In genomic region chr1:52404975-52405338, GRCh38 we compare ENCODE assay signal across 8 cellular contexts. TPM values are rescaled to one million over a fixed set of nuclear protein-coding genes. Genes with fewer than 3 reads are reported as not detected.
DNase-seq lines count a peak whose midpoint lies in the region; ATAC-seq and TF ChIP-seq lines count a peak whose summit lies in the region.

No MANE protein-coding gene starts in this region.

- peak overlapping the region; percentile 87 to 98 (median 94) for H3K27ac ChIP-seq in BLaER1 treated with 17β-estradiol and CSF1 and Interleukin-3, amounts not matched to agents 10 nM and 100 nM
- peak overlapping the region; percentile 89 for H3K27ac ChIP-seq in MM.1S (ENCODE audit: low read length)
- peak overlapping the region; percentile 91 for H3K27ac ChIP-seq in ectodermal cell (ENCODE audit: insufficient read depth, low read depth, low read length, poor library complexity, severe bottlenecking)

- peak overlapping the region; percentile 89 for H2AFZ ChIP-seq in MM.1S (ENCODE audit: low read length)

- H3K9me3 Mint-ChIP-seq in nephron: no peaks in the 10 kb centered on the region

- peaks cover 28 to 73% (median 65%) of the 10 kb centered on the region in 11 experiments for H3K36me3 ChIP-seq in BLaER1 treated with 17β-estradiol and CSF1 and Interleukin-3, amounts not matched to agents 10 nM and 100 nM
- H3K36me3 ChIP-seq in MM.1S (replicated peaks; ENCODE audit: insufficient read depth, low read length): peaks cover 7% of the 10 kb centered on the region; the same call in 1 of the 2 replicates
- peaks cover 33% of the 10 kb centered on the region for H3K36me3 ChIP-seq in ectodermal cell (ENCODE audit: control insufficient read depth, insufficient read depth, low read length)

- no peak for DNase-seq in MM.1S
- DNase-seq in erythroblast (lab: John Stamatoyannopoulos, UW): no peak
- DNase-seq in stimulated activated CD4-positive, alpha-beta T cell treated with anti-CD3 and anti-CD28 coated beads, Interleukin-4, amount 100 ng/mL, for 24 hours: no peak
- DNase-seq in AG20443 (ENCODE audit: low spot score): no peak

- peaks cover 29% of the 10 kb centered on the region for H3K4me1 Mint-ChIP-seq in nephron

- peak overlapping the region; percentile 98 to 99 (median 98) for H3K4me3 Mint-ChIP-seq in nephron

- H3K4me1 ChIP-seq in BLaER1 treated with 17β-estradiol and CSF1 and Interleukin-3, amounts not matched to agents 10 nM and 100 nM: peaks cover 29 to 36% (median 34%) of the 10 kb centered on the region in 10 experiments
- H3K4me1 ChIP-seq in MM.1S (ENCODE audit: low read length): 0 out of 2 replicates have a peak, but pooled peaks cover 11% of the 10 kb centered on the region
- H3K4me1 ChIP-seq in ectodermal cell (ENCODE audit: control insufficient read depth, insufficient read depth, low read length): peaks cover 3% of the 10 kb centered on the region

- no peaks in the 10 kb centered on the region for H3K9me3 ChIP-seq in BLaER1 treated with 17β-estradiol and CSF1 and Interleukin-3, amounts not matched to agents 10 nM and 100 nM (replicated peaks in 1 of 11)
- H3K9me3 ChIP-seq in MM.1S (replicated peaks; ENCODE audit: insufficient read depth, low read length): no peaks in the 10 kb centered on the region
- no peaks in the 10 kb centered on the region for H3K9me3 ChIP-seq in ectodermal cell (ENCODE audit: control insufficient read depth, low read length)

- TF ChIP-seq POLR2A in erythroblast (IDR thresholded peaks at IDR 0.05; ENCODE audit: low read length): no peak

- H3F3A ChIP-seq in MM.1S (ENCODE audit: insufficient read depth, low read length): peaks cover 10% of the 10 kb centered on the region; the same call in 1 of the 2 replicates

- TF ChIP-seq CTCF in MM.1S (IDR thresholded peaks at IDR 0.05; ENCODE audit: low read length): no peak
- peak in 1 of 3 experiments; percentile 8 for TF ChIP-seq CTCF in nephron (IDR thresholded peaks at IDR 0.05; ENCODE audit: unreplicated experiment in 3 of 3)

- no peaks in the 10 kb centered on the region for H3K27me3 ChIP-seq in BLaER1 treated with 17β-estradiol and CSF1 and Interleukin-3, amounts not matched to agents 10 nM and 100 nM
- H3K27me3 ChIP-seq in MM.1S (replicated peaks; ENCODE audit: insufficient read depth, low read length): no peaks in the 10 kb centered on the region
- no peaks in the 10 kb centered on the region for H3K27me3 ChIP-seq in ectodermal cell (ENCODE audit: control insufficient read depth, insufficient read depth, low read length, poor library complexity, severe bottlenecking)

- no peaks in the 10 kb centered on the region for H3K9me2 ChIP-seq in MM.1S (replicated peaks; ENCODE audit: insufficient read depth, low read length)

- 5 to 6% methylated on average over 8 of the region's 8 CpGs for WGBS in ectodermal cell, 2 experiments

- H3K4me3 ChIP-seq in BLaER1 treated with 17β-estradiol and CSF1 and Interleukin-3, amounts not matched to agents 10 nM and 100 nM: peak overlapping the region; percentile 77 to 98 (median 83)
- H3K4me3 ChIP-seq in MM.1S (ENCODE audit: low read length) (peak overlapping the region; percentile 95), ectodermal cell (ENCODE audit: insufficient read depth, low read depth, low read length) (peak overlapping the region; percentile 97)

- ATAC-seq in HG03159 (IDR thresholded peaks at IDR 0.05; ENCODE audit: unreplicated experiment): no peak

- H3K36me3 Mint-ChIP-seq in nephron (ENCODE audit: low read depth): peaks cover 38% of the 10 kb centered on the region

- peak overlapping the region; percentile 92 to 99 (median 99) for H3K27ac Mint-ChIP-seq in nephron

- peaks cover 87% of the 10 kb centered on the region for H3K79me2 ChIP-seq in MM.1S (ENCODE audit: low read length)

- H3K9ac ChIP-seq in BLaER1 treated with 17β-estradiol and CSF1 and Interleukin-3, amounts not matched to agents 10 nM and 100 nM: peak overlapping the region; percentile 88 to 98 (median 93)
- peak overlapping the region; percentile 93 for H3K9ac ChIP-seq in MM.1S (ENCODE audit: low read length)

- peaks cover 0 to 46% (median 0%) of the 10 kb centered on the region in 11 experiments; a peak in 8 of 22 replicates for H4K20me1 ChIP-seq in BLaER1 treated with 17β-estradiol and CSF1 and Interleukin-3, amounts not matched to agents 10 nM and 100 nM
- H4K20me1 ChIP-seq in MM.1S (ENCODE audit: insufficient read depth, low read length): no peaks in the 10 kb centered on the region

- H3K27me3 Mint-ChIP-seq in nephron (ENCODE audit: low read depth): no peaks in the 10 kb centered on the region

- peak overlapping the region; percentile 64 to 92 (median 89) for H3K4me2 ChIP-seq in BLaER1 treated with 17β-estradiol and CSF1 and Interleukin-3, amounts not matched to agents 10 nM and 100 nM
- H3K4me2 ChIP-seq in MM.1S (ENCODE audit: low read depth, low read length): peak overlapping the region; percentile 71

RNA-seq across cellular contexts. Expression of gene PRPF38A, which starts 0.6 kb away (rescaled TPM):
- polyA plus RNA-seq in ectodermal cell (2013, experiment 1 of 4): 65.2 TPM
- polyA plus RNA-seq in ectodermal cell (2013, experiment 2 of 4): 62.7 TPM
- polyA plus RNA-seq in ectodermal cell (2013, experiment 3 of 4): 57.8 TPM
- 58.2 TPM for polyA plus RNA-seq in ectodermal cell (2013, experiment 4 of 4)

RNA-seq across cellular contexts. Expression of gene ORC1, which starts 0.7 kb away (rescaled TPM):
- polyA plus RNA-seq in ectodermal cell (2013, experiment 1 of 4): 52.2 TPM
- 49.4 TPM for polyA plus RNA-seq in ectodermal cell (2013, experiment 2 of 4)
- 37.4 TPM for polyA plus RNA-seq in ectodermal cell (2013, experiment 3 of 4)
- polyA plus RNA-seq in ectodermal cell (2013, experiment 4 of 4): 34.4 TPM

RNA-seq across cellular contexts. Expression of gene CC2D1B, which starts 39.0 kb away (rescaled TPM):
- 21.8 TPM for polyA plus RNA-seq in ectodermal cell (2013, experiment 1 of 4)
- 26.7 TPM for polyA plus RNA-seq in ectodermal cell (2013, experiment 2 of 4)
- 13.5 TPM for polyA plus RNA-seq in ectodermal cell (2013, experiment 3 of 4)
- polyA plus RNA-seq in ectodermal cell (2013, experiment 4 of 4): 29.4 TPM
